In the genomic region with DNA sequence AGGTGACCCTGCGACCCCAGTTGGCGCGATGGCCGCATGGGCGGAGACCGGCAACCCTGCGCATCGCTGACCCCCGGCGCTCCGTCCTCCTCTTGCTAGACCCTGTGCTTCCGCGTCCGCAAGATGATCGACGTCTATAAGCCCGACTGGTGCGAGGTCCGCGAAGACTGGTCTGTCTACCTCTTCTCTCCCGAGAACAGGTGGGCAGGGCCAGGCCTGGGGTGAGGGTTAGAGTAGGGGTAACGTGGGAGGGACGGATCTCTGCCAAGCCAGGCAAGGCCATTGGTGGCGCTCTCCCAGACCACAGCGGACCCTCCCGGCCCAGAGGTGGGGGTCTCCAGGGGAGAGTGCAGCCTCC, we compare ENCODE assay signal across 10 cellular contexts.
DNase-seq lines count a peak whose midpoint lies in the region; ATAC-seq and TF ChIP-seq lines count a peak whose summit lies in the region.
"Had no signal": no experiment of that assay in that cellular context is flagged by ENCODE, and none has a peak within 500 bp of the region (broad histone marks: within the 10 kb centered on the region; RNA-seq: fewer than 3 reads in every experiment).

No MANE protein-coding gene starts in this region.

- H3K27ac Mint-ChIP-seq in GM23338 (no peak overlapping the region), naive B cell (no peak overlapping the region)

- no peaks in the 10 kb centered on the region for H3K9me3 ChIP-seq in mammary epithelial cell (replicated peaks; ENCODE audit: insufficient read depth, low read length)
- H3K9me3 ChIP-seq: SJCRH30 had no signal

- H3K4me3 Mint-ChIP-seq in GM23338, result peak overlapping the region; percentile 74
- H3K4me3 Mint-ChIP-seq in naive B cell, result peak overlapping the region; percentile 23 to 83 (median 75)

- TF ChIP-seq CTCF in GM23338 (conservative IDR thresholded peaks at IDR 0.05; ENCODE audit: low read depth in 2 of 2) (peak; percentile 27 to 41; a peak in 3 of 4 replicates), mammary epithelial cell (conservative IDR thresholded peaks at IDR 0.05 in 1 of 2, IDR thresholded peaks at IDR 0.05 in 1 of 2; ENCODE audit: extremely low read depth in 1 of 2, insufficient read depth in 1 of 2, low read depth in 1 of 2, low read length in 2 of 2) (no peak), GM13977 (IDR thresholded peaks at IDR 0.05; ENCODE audit: extremely low read depth, insufficient read depth, missing control alignments) (no peak)

- H3K9me3 Mint-ChIP-seq in GM23338 (no peaks in the 10 kb centered on the region), naive B cell (peaks cover 0 to 2% (median 0%) of the 10 kb centered on the region in 7 donors)

- peaks cover 15% of the 10 kb centered on the region for H3K27me3 ChIP-seq in GM23338 (ENCODE audit: insufficient read depth)
- peaks cover 13% of the 10 kb centered on the region for H3K27me3 ChIP-seq in mammary epithelial cell (ENCODE audit: insufficient read depth, low read length)
- H3K27me3 ChIP-seq: SJCRH30 had no signal

- H3K27ac ChIP-seq in GM23338 (ENCODE audit: low read depth), result no peak overlapping the region
- H3K27ac ChIP-seq in mammary epithelial cell (ENCODE audit: insufficient read depth, low read depth, low read length), result no peak overlapping the region
- H3K27ac ChIP-seq: dorsolateral prefrontal cortex, SJCRH30 had no signal

- ATAC-seq in GM23338, result peak; percentile 38
- no peak for ATAC-seq in naive B cell (ENCODE audit: low read depth in 2 of 2)

- H4K20me1 ChIP-seq in GM23338 (replicated peaks; ENCODE audit: insufficient read depth), result no peaks in the 10 kb centered on the region
- no peaks in the 10 kb centered on the region for H4K20me1 ChIP-seq in mammary epithelial cell (ENCODE audit: insufficient read depth, low read length)

- H3K4me2 ChIP-seq in GM23338 (peak overlapping the region; percentile 91), mammary epithelial cell (ENCODE audit: insufficient read depth, low read depth, low read length) (peak overlapping the region; percentile 74)

- H3K4me3 ChIP-seq in GM23338 (peak overlapping the region; percentile 83), mammary epithelial cell (replicated peaks in 1 of 3; ENCODE audit: insufficient read depth in 1 of 3, low read depth in 2 of 3, low read length in 3 of 3) (peak overlapping the region in 1 of 3 experiments; percentile 10)
- H3K4me3 ChIP-seq: SJCRH30 had no signal

- no TSS peak for BruUV-seq in mammary epithelial cell (replicated peaks; lab: Mats Ljungman, UMichigan)

- intact Hi-C loops in mammary epithelial cell (cut with micrococcal nuclease), result no loop called here

- no peaks in the 10 kb centered on the region for H3F3A ChIP-seq in GM23338 (replicated peaks; ENCODE audit: low read depth)

- no peak overlapping the region for H3K9ac ChIP-seq in mammary epithelial cell (ENCODE audit: insufficient read depth, low read length)

- H3K27me3 Mint-ChIP-seq in GM23338 (ENCODE audit: insufficient read depth, low read depth, poor library complexity) (peaks cover 40% of the 10 kb centered on the region), naive B cell (peaks cover 33 to 85% (median 74%) of the 10 kb centered on the region in 3 donors)

- CTCF ChIA-PET in mammary epithelial cell (lab: Charles Lee; ENCODE audit: low non-redundant PET), result no interaction called here

- no peaks in the 10 kb centered on the region for H3K79me2 ChIP-seq in GM23338 (replicated peaks; ENCODE audit: insufficient read depth)
- H3K79me2 ChIP-seq in mammary epithelial cell (ENCODE audit: insufficient read depth, low read length), result no peaks in the 10 kb centered on the region

- H2AFZ ChIP-seq in GM23338, result peak overlapping the region; percentile 89; the same call in 1 of the 2 replicates
- peak overlapping the region; percentile 42 for H2AFZ ChIP-seq in mammary epithelial cell (ENCODE audit: low read depth, low read length)

- DNase-seq in COLO668 (lab: John Stamatoyannopoulos, UW; ENCODE audit: unreplicated experiment) (peak; percentile 45), GM23338 (ENCODE audit: low spot score) (peak; percentile 80), mammary epithelial cell (no peak), naive B cell (no peak), DMS153 treated with DMSO at 0.1 percent for 48 hours (lab: John Stamatoyannopoulos, UW; ENCODE audit: unreplicated experiment) (no peak), GM13977 (ENCODE audit: low spot score) (no peak), 8988T (no peak)
- DNase-seq: dorsolateral prefrontal cortex, NCI-H1417 treated with DMSO at 0.1 percent for 48 hours, SJCRH30 had no signal

- dilution Hi-C loops in mammary epithelial cell (cut with HindIII; ENCODE audit: low sequenced_read_pairs), result no loop called here

- H3K36me3 Mint-ChIP-seq in GM23338 (ENCODE audit: low read depth), result no peaks in the 10 kb centered on the region
- no peaks in the 10 kb centered on the region for H3K36me3 Mint-ChIP-seq in naive B cell

- H3K4me1 ChIP-seq in GM23338 (ENCODE audit: insufficient read depth), result peaks cover 15% of the 10 kb centered on the region
- H3K4me1 ChIP-seq in mammary epithelial cell (ENCODE audit: insufficient read depth, low read length), result peaks cover 9% of the 10 kb centered on the region
- H3K4me1 ChIP-seq: SJCRH30 had no signal

- H3K36me3 ChIP-seq in GM23338 (ENCODE audit: insufficient read depth) (no peaks in the 10 kb centered on the region), mammary epithelial cell (ENCODE audit: insufficient read depth, low read length) (no peaks in the 10 kb centered on the region)
- H3K36me3 ChIP-seq: SJCRH30 had no signal

- WGBS in mammary epithelial cell (ENCODE audit: low coverage, missing lambda C conversion rate), result 9% methylated on average over 12 of the region's 26 CpGs

- in situ Hi-C loops in mammary epithelial cell (cut with MboI; ENCODE audit: low sequenced_read_pairs in 2 of 2) (no loop called here), GM13977 (cut with MboI; ENCODE audit: low pct_unique_long_range_greater_than_20kb, low sequenced_read_pairs, unreplicated experiment) (no loop called here)

- H3K4me1 Mint-ChIP-seq in GM23338 (peaks cover 20% of the 10 kb centered on the region), naive B cell (peaks cover 19 to 33% (median 21%) of the 10 kb centered on the region in 3 donors)

- H3K9me2 ChIP-seq in GM23338 (ENCODE audit: insufficient read depth), result no peaks in the 10 kb centered on the region

TF ChIP-seq in GM23338, 12 proteins besides CTCF, POLR2A, EP300 and RAD21:
- TF ChIP-seq ZNF331 (CRISPR knock-in tag; IDR thresholded peaks at IDR 0.05; ENCODE audit: low read depth), result no peak
TF ChIP-seq in GM23338: peak in this region for 0.

Comparison
In these comparisons a context has a peak if more than half of its experiments do, and no peak if none do; other contexts are left out.
1. DNase-seq: peak in COLO668 (single experiment) and GM23338 (single experiment); none in mammary epithelial cell (single experiment), naive B cell (single experiment), DMS153 treated with DMSO at 0.1 percent for 48 hours (single experiment), GM13977 (single experiment) and 8988T (single experiment).
2. CTCF ChIP-seq: peak in GM23338 (2 of 2); none in mammary epithelial cell (0 of 2) and GM13977 (single experiment).